8 cellular contexts compared by ENCODE assay signal in the genomic region with DNA sequence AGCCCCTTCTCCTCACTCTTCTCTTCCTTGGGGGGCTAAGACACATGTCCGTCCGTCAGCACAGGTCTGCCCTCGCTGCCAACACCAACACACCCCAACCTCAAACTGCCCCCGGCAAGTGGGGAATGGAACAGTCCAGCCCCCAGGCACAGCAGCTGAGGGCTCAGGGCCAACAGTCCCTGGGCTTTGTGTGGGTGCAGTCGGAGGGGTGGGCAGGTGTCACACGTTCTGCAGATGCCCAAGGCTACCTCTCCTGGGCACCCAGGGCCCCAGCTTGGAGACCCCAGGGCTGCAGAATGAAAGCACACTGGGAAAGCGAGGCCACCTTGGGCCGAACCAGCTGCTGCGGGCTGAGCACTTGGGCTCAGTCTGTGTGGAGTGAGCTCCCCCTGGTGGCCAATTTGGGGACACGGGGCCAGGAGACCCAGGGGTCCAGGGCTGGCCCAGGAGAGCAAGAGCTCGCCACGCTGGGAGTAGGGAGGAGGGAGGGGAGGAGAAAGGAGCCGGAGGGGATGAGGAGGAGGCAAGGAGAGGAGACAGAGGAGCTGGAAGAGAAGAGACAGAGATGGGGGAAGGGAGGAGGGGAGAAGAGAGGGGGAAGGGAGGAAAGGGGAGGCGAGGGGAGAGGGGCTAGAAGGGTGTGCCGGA. TPM values are rescaled to one million over a fixed set of nuclear protein-coding genes. Genes with fewer than 3 reads are reported as not detected.
A peak's percentile ranks its signal among the peaks of the same experiment; 100 is the strongest.
DNase-seq lines count a peak whose midpoint lies in the region; ATAC-seq, FAIRE-seq and TF ChIP-seq lines count a peak whose summit lies in the region.

No MANE protein-coding gene starts in this region.

- no peak overlapping the region for H3K4me3 ChIP-seq in SJCRH30
- no peak overlapping the region for H3K4me3 ChIP-seq in pancreas
- H3K4me3 ChIP-seq in tibial nerve = no peak overlapping the region

- peaks cover 10% of the 10 kb centered on the region for H3K36me3 ChIP-seq in SJCRH30
- H3K36me3 ChIP-seq in pancreas = peaks cover 0 to 16% (median 0%) of the 10 kb centered on the region in 3 donors
- peaks cover 0 to 94% (median 24%) of the 10 kb centered on the region in 3 donors for H3K36me3 ChIP-seq in tibial nerve

- H3K9me3 Mint-ChIP-seq in activated naive CD4-positive, alpha-beta T cell treated with anti-CD3 and anti-CD28 coated beads for 36 hours = no peaks in the 10 kb centered on the region

- peaks cover 12% of the 10 kb centered on the region for H3K36me3 Mint-ChIP-seq in activated naive CD4-positive, alpha-beta T cell treated with anti-CD3 and anti-CD28 coated beads for 36 hours (ENCODE audit: low read depth)

- H3K27ac ChIP-seq in SJCRH30 (no peak overlapping the region), pancreas (no peak overlapping the region), tibial nerve (peak overlapping the region in 1 of 4 donors; percentile 30)

- no peak for TF ChIP-seq POLR2A in tibial nerve (IDR thresholded peaks at IDR 0.05)

- H3K4me3 Mint-ChIP-seq in activated naive CD4-positive, alpha-beta T cell treated with anti-CD3 and anti-CD28 coated beads for 36 hours = no peak overlapping the region

- peak; percentile 70 for DNase-seq in COLO668 (lab: John Stamatoyannopoulos, UW; ENCODE audit: unreplicated experiment)
- DNase-seq in HT-29 (ENCODE audit: low spot score) = peak; percentile 75
- DNase-seq in SJCRH30 = peak; percentile 69 to 81
- DNase-seq in activated naive CD4-positive, alpha-beta T cell treated with anti-CD3 and anti-CD28 coated beads for 36 hours = peak; percentile 78
- peak; percentile 85 for DNase-seq in glomerular visceral epithelial cell (ENCODE audit: extremely low spot score)
- peak; percentile 57 to 91 (median 82) for DNase-seq in pancreas
- peak; percentile 64 to 79 for DNase-seq in tibial nerve (ENCODE audit: low spot score in 2 of 2)

- 26 to 29% methylated on average over 15 of the region's 15 CpGs for WGBS in pancreas, 2 donors
- WGBS in tibial nerve, 2 donors = 28 to 29% methylated on average over 15 of the region's 15 CpGs

- peak; percentile 83 to 92 (median 89) for ATAC-seq in pancreas
- no peak for ATAC-seq in GM21381 (IDR thresholded peaks at IDR 0.05; ENCODE audit: unreplicated experiment)

- H3K27me3 Mint-ChIP-seq in activated naive CD4-positive, alpha-beta T cell treated with anti-CD3 and anti-CD28 coated beads for 36 hours (ENCODE audit: low read depth) = no peaks in the 10 kb centered on the region

- no peak overlapping the region for H3K27ac Mint-ChIP-seq in activated naive CD4-positive, alpha-beta T cell treated with anti-CD3 and anti-CD28 coated beads for 36 hours

- intact Hi-C loops in activated naive CD4-positive, alpha-beta T cell treated with anti-CD3 and anti-CD28 coated beads for 36 hours (cut with micrococcal nuclease) = loop anchor here (5.0 kb wide), 1 partner anchor 34 kb away; no protein-coding TSS in a partner anchor
- intact Hi-C loops in pancreas (cut with DNase I) = no loop called here

- CTCF ChIA-PET in activated naive CD4-positive, alpha-beta T cell treated with anti-CD3 and anti-CD28 coated beads for 36 hours (lab: Charles Lee) = interaction anchor here (0.6 to 4.2 kb wide), 22 partner anchors 9 to 1803 kb away, joined by 3 to 42 read pairs (median 3); a partner anchor contains a TSS

- TF ChIP-seq CTCF in pancreas (IDR thresholded peaks at IDR 0.05) (peak; percentile 79 to 91 (median 86)), tibial nerve (IDR thresholded peaks at IDR 0.05) (peak; percentile 85 to 96 (median 92))

- H3K4me1 Mint-ChIP-seq in activated naive CD4-positive, alpha-beta T cell treated with anti-CD3 and anti-CD28 coated beads for 36 hours (ENCODE audit: low read depth) = peaks cover 4% of the 10 kb centered on the region

- FAIRE-seq in pancreas (lab: Jason Lieb, UNC) = no peak

- H3K27me3 ChIP-seq in SJCRH30 (no peaks in the 10 kb centered on the region), pancreas (no peaks in the 10 kb centered on the region), tibial nerve (no peaks in the 10 kb centered on the region)

- H3K9me3 ChIP-seq in SJCRH30 (replicated peaks) = no peaks in the 10 kb centered on the region
- no peaks in the 10 kb centered on the region for H3K9me3 ChIP-seq in pancreas
- H3K9me3 ChIP-seq in tibial nerve = no peaks in the 10 kb centered on the region

- H3K4me1 ChIP-seq in SJCRH30 (no peaks in the 10 kb centered on the region), pancreas (peaks cover 0 to 2% (median 0%) of the 10 kb centered on the region in 3 donors), tibial nerve (peaks cover 0 to 17% (median 5%) of the 10 kb centered on the region in 4 donors)

- TF ChIP-seq EP300 in tibial nerve (IDR thresholded peaks at IDR 0.05) = no peak

RNA-seq across cellular contexts. Expression of a gene that starts 14.0 kb away (rescaled TPM):
- 0.65 and 2.0 TPM in 2 replicates for total RNA-seq in HT-29 (2014; rRNA removed; shearing (Covaris generic))
- 0.08 TPM in 1 of 2 replicates, not detected in the other for total RNA-seq in SJCRH30 (2014; rRNA removed; shearing (Covaris generic))
- 1 to 10 TPM; 6.1 to 8.4 TPM for total RNA-seq in activated naive CD4-positive, alpha-beta T cell treated with anti-CD3 and anti-CD28 coated beads for 36 hours
- total RNA-seq in pancreas (1 to 10 TPM in 1 of 6 donors, under 1 TPM in 5; 0.32 to 1.1 (median 0.52) TPM), tibial nerve (1 to 10 TPM in 2 of 4 donors, under 1 TPM in 2; 0.21 to 2.4 (median 1.2) TPM)
- under 1 TPM; 0.56 to 0.95 TPM for polyA plus RNA-seq in pancreas

RNA-seq across cellular contexts. Expression of a gene that starts 22.2 kb away (rescaled TPM):
- total RNA-seq in HT-29 (2014; rRNA removed; shearing (Covaris generic)) = 19.1 and 26.1 TPM in 2 replicates
- 17.7 and 19.1 TPM in 2 replicates for total RNA-seq in SJCRH30 (2014; rRNA removed; shearing (Covaris generic))
- total RNA-seq in activated naive CD4-positive, alpha-beta T cell treated with anti-CD3 and anti-CD28 coated beads for 36 hours = 10 to 100 TPM; 39.8 to 47.6 TPM
- total RNA-seq in pancreas (10 to 100 TPM; 10.5 to 16.6 (median 15.1) TPM), tibial nerve (10 to 100 TPM; 17.9 to 87.3 (median 31.1) TPM)
- 10 to 100 TPM; 29.5 to 42.2 TPM for polyA plus RNA-seq in pancreas

RNA-seq across cellular contexts. Expression of a gene that starts 37.3 kb away (rescaled TPM):
- total RNA-seq in HT-29 (2014; rRNA removed; shearing (Covaris generic)) = 25.2 and 34.5 TPM in 2 replicates
- 5.1 and 5.8 TPM in 2 replicates for total RNA-seq in SJCRH30 (2014; rRNA removed; shearing (Covaris generic))
- total RNA-seq in activated naive CD4-positive, alpha-beta T cell treated with anti-CD3 and anti-CD28 coated beads for 36 hours = 10 to 100 TPM; 13.5 to 15.0 TPM
- total RNA-seq in pancreas (10 to 100 TPM in 1 of 6 donors, 1 to 10 TPM in 5; 4.3 to 10.4 (median 7.9) TPM), tibial nerve (1 to 10 TPM; 4.6 to 8.4 (median 7.0) TPM)
- polyA plus RNA-seq in pancreas = 1 to 10 TPM; 5.1 to 8.2 TPM

RNA-seq across cellular contexts. Expression of a gene that starts 59.3 kb away (rescaled TPM):
- 136 and 141 TPM in 2 replicates for total RNA-seq in HT-29 (2014; rRNA removed; shearing (Covaris generic))
- total RNA-seq in SJCRH30 (2014; rRNA removed; shearing (Covaris generic)) = 39.2 and 41.6 TPM in 2 replicates
- 10 to 100 TPM; 79.3 to 79.9 TPM for total RNA-seq in activated naive CD4-positive, alpha-beta T cell treated with anti-CD3 and anti-CD28 coated beads for 36 hours
- total RNA-seq in pancreas (10 to 100 TPM; 21.1 to 30.8 (median 24.4) TPM), tibial nerve (100 to 1,000 TPM; 127 to 165 (median 132) TPM)
- polyA plus RNA-seq in pancreas = 10 to 100 TPM; 62.4 to 71.0 TPM
